13 cellular contexts compared by ENCODE assay signal in the genomic region with DNA sequence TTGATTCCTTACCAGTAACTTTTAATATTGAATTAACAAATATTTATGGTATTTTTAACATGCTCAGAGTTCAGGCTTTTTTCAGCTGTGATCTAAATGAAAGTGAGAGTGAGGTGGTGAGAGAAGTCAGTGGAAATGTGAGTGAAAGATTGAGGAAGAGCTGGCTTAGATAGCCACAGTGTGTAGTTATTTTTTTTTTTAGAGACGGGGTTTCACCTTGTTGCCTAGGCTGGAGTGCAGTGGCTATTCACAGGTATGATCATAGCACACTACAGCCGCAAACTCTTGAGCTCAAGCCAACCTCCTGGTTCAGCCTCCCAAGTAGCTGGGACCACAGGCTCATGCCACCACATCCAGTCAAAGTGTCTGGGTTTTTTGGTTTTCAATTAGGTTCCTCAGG. TPM values are rescaled to one million over a fixed set of nuclear protein-coding genes. Genes with fewer than 3 reads are reported as not detected.
DNase-seq lines count a peak whose midpoint lies in the region; ATAC-seq and FAIRE-seq lines count a peak whose summit lies in the region.
"Had no signal": no experiment of that assay in that cellular context is flagged by ENCODE, and none has a peak within 500 bp of the region (broad histone marks: within the 10 kb centered on the region; RNA-seq: fewer than 3 reads in every experiment).

No MANE protein-coding gene starts in this region.

- H3K4me3 Mint-ChIP-seq in stimulated activated naive CD8-positive, alpha-beta T cell treated with anti-CD3 and anti-CD28 coated beads, Interleukin-15, amount 100 ng/mL, for 72 hours, result peak overlapping the region in 1 of 2 donors; percentile 1

- no peaks in the 10 kb centered on the region for H3K9me3 Mint-ChIP-seq in activated naive CD4-positive, alpha-beta T cell treated with anti-CD3 and anti-CD28 coated beads, Interleukin-2, amount 50 U/mL, for 72 hours
- H3K9me3 Mint-ChIP-seq in stimulated activated naive CD8-positive, alpha-beta T cell treated with anti-CD3 and anti-CD28 coated beads, Interleukin-15, amount 100 ng/mL, for 72 hours, result no peaks in the 10 kb centered on the region

- peaks cover 25% of the 10 kb centered on the region for H3K4me1 Mint-ChIP-seq in stimulated activated naive CD8-positive, alpha-beta T cell treated with anti-CD3 and anti-CD28 coated beads, Interleukin-15, amount 100 ng/mL, for 72 hours

- peak; percentile 54 to 67 for ATAC-seq in activated naive CD4-positive, alpha-beta T cell treated with anti-CD3 and anti-CD28 coated beads, Interleukin-2, amount 50 U/mL, for 72 hours
- ATAC-seq in HG02610 (IDR thresholded peaks at IDR 0.05; ENCODE audit: unreplicated experiment), result peak; percentile 89
- ATAC-seq in HG03521 (IDR thresholded peaks at IDR 0.05; ENCODE audit: unreplicated experiment), result peak; percentile 77
- peak; percentile 89 for ATAC-seq in stimulated activated naive CD8-positive, alpha-beta T cell treated with anti-CD3 and anti-CD28 coated beads, Interleukin-15, amount 100 ng/mL, for 72 hours
- ATAC-seq: left colon had no signal

- no peaks in the 10 kb centered on the region for H3K36me3 Mint-ChIP-seq in activated naive CD4-positive, alpha-beta T cell treated with anti-CD3 and anti-CD28 coated beads, Interleukin-2, amount 50 U/mL, for 72 hours

- no peak for DNase-seq in activated naive CD4-positive, alpha-beta T cell treated with anti-CD3 and anti-CD28 coated beads, Interleukin-2, amount 50 U/mL, for 72 hours (ENCODE audit: low spot score in 2 of 2)
- DNase-seq in activated naive CD4-positive, alpha-beta T cell treated with Interleukin-2 at 50 U/mL for 16 hours, result no peak
- DNase-seq in stimulated activated naive CD8-positive, alpha-beta T cell treated with anti-CD3 and anti-CD28 coated beads, Interleukin-15, amount 100 ng/mL, for 72 hours, result peak in 1 of 2 donors; percentile 23
- DNase-seq in NCI-H69 (lab: John Stamatoyannopoulos, UW) (no peak), RCC 7860 (ENCODE audit: low spot score) (no peak), NCI-H2107 (lab: John Stamatoyannopoulos, UW) (no peak)
- DNase-seq: DND-41, left colon, NCI-H1092, NCI-H82, SK-N-SH had no signal

- no peak overlapping the region for H3K27ac Mint-ChIP-seq in activated naive CD4-positive, alpha-beta T cell treated with anti-CD3 and anti-CD28 coated beads, Interleukin-2, amount 50 U/mL, for 72 hours
- no peak overlapping the region for H3K27ac Mint-ChIP-seq in stimulated activated naive CD8-positive, alpha-beta T cell treated with anti-CD3 and anti-CD28 coated beads, Interleukin-15, amount 100 ng/mL, for 72 hours

- no peak for FAIRE-seq in RCC 7860 (lab: Jason Lieb, UNC)

- H3K27me3 Mint-ChIP-seq in stimulated activated naive CD8-positive, alpha-beta T cell treated with anti-CD3 and anti-CD28 coated beads, Interleukin-15, amount 100 ng/mL, for 72 hours, result no peaks in the 10 kb centered on the region

RNA-seq across cellular contexts. Expression of a gene that starts 10.9 kb away (rescaled TPM):
- total RNA-seq in activated naive CD4-positive, alpha-beta T cell treated with anti-CD3 and anti-CD28 coated beads, Interleukin-2, amount 50 U/mL, for 72 hours, result 10 to 100 TPM; 22.2 to 26.6 TPM
